ENCODE assay signal across 8 cellular contexts in genomic region chr20:64079273-64080012, GRCh38. TPM values are rescaled to one million over a fixed set of nuclear protein-coding genes. Genes with fewer than 3 reads are reported as not detected.
A peak's percentile ranks its signal among the peaks of the same experiment; 100 is the strongest.
DNase-seq lines count a peak whose midpoint lies in the region; ATAC-seq and TF ChIP-seq lines count a peak whose summit lies in the region.

TSS of gene RGS19 (minus strand) at chr20:64079518. CDS start at chr20:64076886, 2,632 bp downstream.

- no peaks in the 10 kb centered on the region for H3K9me3 ChIP-seq in NT2/D1 (ENCODE audit: insufficient read depth, low read length)
- H3K9me3 ChIP-seq in mesodermal cell (ENCODE audit: control insufficient read depth, low read length): no peaks in the 10 kb centered on the region

- peaks cover 24% of the 10 kb centered on the region for H3K4me1 Mint-ChIP-seq in endothelial cell (ENCODE audit: unreplicated experiment)

- H3K4me3 ChIP-seq in NT2/D1 (ENCODE audit: insufficient read length, low read depth) (peak within 1 kb of the TSS; percentile 70), mesodermal cell (ENCODE audit: extremely low read depth, insufficient read depth, low read length, poor library complexity, severe bottlenecking) (peak within 1 kb of the TSS; percentile 65)

- no peak within 1 kb of the TSS for H3K27ac ChIP-seq in mesodermal cell (ENCODE audit: low read depth, low read length, severe bottlenecking)

- peak within 1 kb of the TSS; percentile 92 for H3K9ac ChIP-seq in NT2/D1 (ENCODE audit: insufficient read length, low read depth)

- no peaks in the 10 kb centered on the region for H3K36me3 Mint-ChIP-seq in endothelial cell (ENCODE audit: low read depth, unreplicated experiment)

- peaks cover 12% of the 10 kb centered on the region for H3K27me3 Mint-ChIP-seq in endothelial cell (ENCODE audit: unreplicated experiment)

- DNase-seq in NCI-H345 (lab: John Stamatoyannopoulos, UW) (peak; percentile 78), NCI-H345 treated with DMSO at 0.1 percent for 48 hours (lab: John Stamatoyannopoulos, UW; ENCODE audit: unreplicated experiment) (no peak), NT2/D1 (ENCODE audit: low read depth, low spot score) (peak; percentile 63), endothelial cell (ENCODE audit: low spot score) (peak; percentile 76)
- DNase-seq in activated CD8-positive, alpha-beta memory T cell treated with anti-CD3 and anti-CD28 coated beads, Interleukin-2, amount 50 U/mL, for 48 hours: peak; percentile 82
- peak; percentile 41 to 68 for DNase-seq in stimulated activated CD8-positive, alpha-beta memory T cell treated with anti-CD3 and anti-CD28 coated beads, Interleukin-7, amount 100 ng/mL, for 4 hours (ENCODE audit: low read depth in 2 of 2)

- peak; percentile 39 for ATAC-seq in HG03045 (IDR thresholded peaks at IDR 0.05; ENCODE audit: unreplicated experiment)

- peaks cover 41% of the 10 kb centered on the region for H3K27me3 ChIP-seq in NT2/D1 (ENCODE audit: insufficient read depth, insufficient read length)

- no peaks in the 10 kb centered on the region for H3K9me3 Mint-ChIP-seq in endothelial cell (ENCODE audit: unreplicated experiment)

- peak within 1 kb of the TSS; percentile 94 for H3K4me3 Mint-ChIP-seq in endothelial cell (ENCODE audit: unreplicated experiment)

- H3K36me3 ChIP-seq in NT2/D1 (ENCODE audit: insufficient read depth, insufficient read length, low read length) (peaks cover 21% of the 10 kb centered on the region), mesodermal cell (ENCODE audit: control insufficient read depth, insufficient read depth, low read length) (no peaks in the 10 kb centered on the region)

- WGBS in mesodermal cell (ENCODE audit: insufficient coverage in 2 of 2), 2 experiments: 1% methylated on average over 28 to 49 of the region's 73 CpGs

- H3K27ac Mint-ChIP-seq in endothelial cell (ENCODE audit: unreplicated experiment): no peak within 1 kb of the TSS

- peaks cover 28% of the 10 kb centered on the region for H3K4me1 ChIP-seq in NT2/D1 (ENCODE audit: insufficient read depth, insufficient read length)
- H3K4me1 ChIP-seq in mesodermal cell (ENCODE audit: control insufficient read depth, insufficient read depth, low read length, poor library complexity, severe bottlenecking): peaks cover 9% of the 10 kb centered on the region

- no peak for TF ChIP-seq CTCF in endothelial cell (IDR thresholded peaks at IDR 0.05; ENCODE audit: unreplicated experiment)

RNA-seq across cellular contexts. Expression of gene RGS19, which starts in this region (rescaled TPM):
- total RNA-seq in endothelial cell (ENCODE audit: unreplicated experiment): 26.2 TPM
- polyA plus RNA-seq in mesodermal cell (2013, experiment 1 of 2): 12.9 TPM
- polyA plus RNA-seq in mesodermal cell (2013, experiment 2 of 2): 12.2 TPM
